1 cellular context compared by ENCODE assay signal in genomic region chr18:57443247-57443646, GRCh38.
TF ChIP-seq lines count a peak whose summit lies in the region.

No MANE protein-coding gene starts in this region.

TF ChIP-seq in K562, 482 proteins besides CTCF, POLR2A, EP300 and RAD21 (continued from another document):
- TF ChIP-seq PKNOX1 (IDR thresholded peaks at IDR 0.05) (peak; percentile 29; the same call in 1 of the 2 replicates), ZNF197 (CRISPR knock-in tag; IDR thresholded peaks at IDR 0.05; ENCODE audit: low read depth) (no peak), MAFK (IDR thresholded peaks at IDR 0.05; ENCODE audit: low read length) (peak; percentile 32; the same call in 1 of the 2 replicates), CTCFL (IDR thresholded peaks at IDR 0.05; ENCODE audit: borderline replicate concordance, insufficient read depth, low read depth, low read length, poor library complexity, severe bottlenecking) (no peak), MAFG (tag; conservative IDR thresholded peaks at IDR 0.05) (peak; percentile 58)
